ENCODE assay signal across 28 cellular contexts in genomic region chr7:7548407-7548806, GRCh38. TPM values are rescaled to one million over a fixed set of nuclear protein-coding genes. Genes with fewer than 3 reads are reported as not detected.
"Had no signal": no experiment of that assay in that cellular context is flagged by ENCODE, and none has a peak within 500 bp of the region (broad histone marks: within the 10 kb centered on the region; RNA-seq: fewer than 3 reads in every experiment).

No MANE protein-coding gene starts in this region.

- DNase-seq: colonic mucosa; cortex of kidney; effector CD8-positive, alpha-beta T cell; effector memory CD8-positive, alpha-beta T cell; endodermal cell; erythroblast; esophagus squamous epithelium; foreskin fibroblast; foreskin melanocyte; gastrocnemius medialis; glutamatergic neuron; head of caudate nucleus; heart right ventricle; hippocampal formation; left cardiac atrium; left ventricle myocardium inferior; lower lobe of right lung; mesendoderm; midbrain; naive thymus-derived CD4-positive, alpha-beta T cell had no signal

- H3K36me3 ChIP-seq: colonic mucosa, esophagus squamous epithelium, heart right ventricle, left ventricle myocardium inferior, lower lobe of right lung had no signal

- H3K4me1 Mint-ChIP-seq: memory B cell; naive thymus-derived CD4-positive, alpha-beta T cell had no signal

- H3K4me3 ChIP-seq: colonic mucosa, esophagus squamous epithelium, gastrocnemius medialis, heart right ventricle, left ventricle myocardium inferior, lower lobe of right lung had no signal

- H3K27me3 Mint-ChIP-seq: dendritic cell treated with granulocyte-macrophage colony-stimulating factor and Interleukin-4, amounts not matched to agents 40 ng/mL and 50 ng/mL, for 4 days; memory B cell had no signal

- H3K36me3 Mint-ChIP-seq: naive thymus-derived CD4-positive, alpha-beta T cell had no signal

- H3K9me3 Mint-ChIP-seq: dendritic cell treated with granulocyte-macrophage colony-stimulating factor and Interleukin-4, amounts not matched to agents 40 ng/mL and 50 ng/mL, for 4 days; effector memory CD8-positive, alpha-beta T cell; endodermal cell; memory B cell; naive thymus-derived CD4-positive, alpha-beta T cell had no signal

- H3K9me3 ChIP-seq: colonic mucosa, esophagus squamous epithelium, gastrocnemius medialis, heart right ventricle, left ventricle myocardium inferior, lower lobe of right lung had no signal

- H3K4me1 ChIP-seq: colonic mucosa, esophagus squamous epithelium, heart right ventricle, left ventricle myocardium inferior, lower lobe of right lung had no signal

- H3K27ac ChIP-seq: colonic mucosa, epithelial cell of prostate, esophagus squamous epithelium, gastrocnemius medialis, heart right ventricle, left ventricle myocardium inferior, lower lobe of right lung had no signal

- H3K4me3 Mint-ChIP-seq: dendritic cell treated with granulocyte-macrophage colony-stimulating factor and Interleukin-4, amounts not matched to agents 40 ng/mL and 50 ng/mL, for 4 days; effector memory CD8-positive, alpha-beta T cell; endodermal cell; memory B cell; naive thymus-derived CD4-positive, alpha-beta T cell had no signal

- FAIRE-seq: keratinocyte had no signal

- H3K27me3 ChIP-seq: colonic mucosa, esophagus squamous epithelium, gastrocnemius medialis, heart right ventricle had no signal

- ATAC-seq: effector memory CD8-positive, alpha-beta T cell; esophagus mucosa; gastrocnemius medialis; heart right ventricle; left cardiac atrium; lower lobe of right lung; naive thymus-derived CD4-positive, alpha-beta T cell had no signal

- H3K27ac Mint-ChIP-seq: dendritic cell treated with granulocyte-macrophage colony-stimulating factor and Interleukin-4, amounts not matched to agents 40 ng/mL and 50 ng/mL, for 4 days; effector memory CD8-positive, alpha-beta T cell; endodermal cell; memory B cell; naive thymus-derived CD4-positive, alpha-beta T cell had no signal

RNA-seq across cellular contexts. Expression of gene COL28A1, which starts 12.7 kb away (rescaled TPM):
- total RNA-seq: dermis microvascular lymphatic vessel endothelial cell, glomerular endothelial cell, lung microvascular endothelial cell had no signal
